In genomic region chr5:1047332-1047965, GRCh38 we compare ENCODE assay signal across 18 cellular contexts. TPM values are rescaled to one million over a fixed set of nuclear protein-coding genes. Genes with fewer than 3 reads are reported as not detected.
DNase-seq lines count a peak whose midpoint lies in the region; ATAC-seq, FAIRE-seq and TF ChIP-seq lines count a peak whose summit lies in the region.
"Had no signal": no experiment of that assay in that cellular context is flagged by ENCODE, and none has a peak within 500 bp of the region (broad histone marks: within the 10 kb centered on the region; RNA-seq: fewer than 3 reads in every experiment).

No MANE protein-coding gene starts in this region.

- H3K9me3 Mint-ChIP-seq in Calu3 (ENCODE audit: low read depth, unreplicated experiment) (peaks cover 46% of the 10 kb centered on the region), neural progenitor cell (peaks cover 12% of the 10 kb centered on the region)

- peak; percentile 13 for FAIRE-seq in HTR-8/SVneo (lab: Jason Lieb, UNC)
- peak; percentile 28 for FAIRE-seq in bronchial epithelial cell (lab: Jason Lieb, UNC)
- FAIRE-seq in GM12892 (lab: Jason Lieb, UNC), result no peak
- FAIRE-seq: G401.6 had no signal

- H3K9me3 ChIP-seq in neural progenitor cell (ENCODE audit: low read depth), result no peaks in the 10 kb centered on the region
- H3K9me3 ChIP-seq: SJCRH30 had no signal

- intact Hi-C loops in Calu3 (cut with micrococcal nuclease; ENCODE audit: unreplicated experiment) (no loop called here), posterior vena cava (cut with DNase I) (no loop called here)

- H3K27ac Mint-ChIP-seq in Calu3 (ENCODE audit: unreplicated experiment) (peak overlapping the region; percentile 16), neural progenitor cell (peak overlapping the region; percentile 11)

- H3K36me3 Mint-ChIP-seq in Calu3 (ENCODE audit: insufficient read depth, unreplicated experiment), result peaks cover 6% of the 10 kb centered on the region
- H3K36me3 Mint-ChIP-seq in neural progenitor cell, result peaks cover 3% of the 10 kb centered on the region

- H3K27ac ChIP-seq in neural progenitor cell, result no peak overlapping the region
- H3K27ac ChIP-seq: C4-2B, SJCRH30 had no signal

- no peaks in the 10 kb centered on the region for H3K36me3 ChIP-seq in bronchial epithelial cell (ENCODE audit: control insufficient read depth, insufficient read depth, low read length)
- no peaks in the 10 kb centered on the region for H3K36me3 ChIP-seq in neural progenitor cell
- H3K36me3 ChIP-seq: SJCRH30 had no signal

- no peaks in the 10 kb centered on the region for H3K79me2 ChIP-seq in neural progenitor cell (ENCODE audit: low read depth)

- H3F3A ChIP-seq in neural progenitor cell (ENCODE audit: low read depth), result no peaks in the 10 kb centered on the region

- DNase-seq in Calu3, result no peak
- no peak for DNase-seq in HTR-8/SVneo (ENCODE audit: insufficient read length, low spot score)
- no peak for DNase-seq in bronchial epithelial cell (ENCODE audit: low read depth)
- DNase-seq in neural progenitor cell (ENCODE audit: low spot score), result no peak
- DNase-seq in posterior vena cava (ENCODE audit: low spot score), result no peak
- no peak for DNase-seq in GM12892 (ENCODE audit: insufficient read length)
- DNase-seq: AML-193, DMS 273 treated with DMSO at 0.1 percent for 48 hours, H9, KBM-7, NCI-H1417 treated with DMSO at 0.1 percent for 48 hours, NCI-H187 treated with DMSO at 0.1 percent for 48 hours, NCI-H226, NCI-H526, SJCRH30 had no signal

- H3K4me1 Mint-ChIP-seq in Calu3 (ENCODE audit: low read depth, unreplicated experiment) (no peaks in the 10 kb centered on the region), neural progenitor cell (peaks cover 3% of the 10 kb centered on the region)
- H3K4me1 Mint-ChIP-seq: H9 had no signal

- no peaks in the 10 kb centered on the region for H3K27me3 Mint-ChIP-seq in Calu3 (ENCODE audit: unreplicated experiment)
- peaks cover 21% of the 10 kb centered on the region for H3K27me3 Mint-ChIP-seq in neural progenitor cell (ENCODE audit: insufficient read depth, low read depth)

- TF ChIP-seq POLR2A in GM12892 (IDR thresholded peaks at IDR 0.05; ENCODE audit: low read depth, low read length), result no peak

- H2AFZ ChIP-seq in neural progenitor cell (replicated peaks), result no peak overlapping the region

- H3K4me1 ChIP-seq in neural progenitor cell, result no peaks in the 10 kb centered on the region
- H3K4me1 ChIP-seq: SJCRH30 had no signal

- H3K4me3 ChIP-seq in bronchial epithelial cell (ENCODE audit: low read depth, low read length) (no peak overlapping the region), neural progenitor cell (no peak overlapping the region)
- H3K4me3 ChIP-seq: SJCRH30 had no signal

- CTCF ChIA-PET in Calu3 (lab: Charles Lee), result no interaction called here

- BruUV-seq in Calu3 (replicated peaks; lab: Mats Ljungman, UMichigan), result no TSS peak

- no peak for TF ChIP-seq CTCF in Calu3 (IDR thresholded peaks at IDR 0.05; ENCODE audit: unreplicated experiment)
- no peak for TF ChIP-seq CTCF in bronchial epithelial cell (IDR thresholded peaks at IDR 0.05; ENCODE audit: insufficient read depth, low read length, severe bottlenecking)
- no peak for TF ChIP-seq CTCF in neural progenitor cell (IDR thresholded peaks at IDR 0.05)

- H3K4me3 Mint-ChIP-seq in Calu3 (ENCODE audit: low read depth, unreplicated experiment) (no peak overlapping the region), neural progenitor cell (no peak overlapping the region)
- H3K4me3 Mint-ChIP-seq: H9 had no signal

- no peak for ATAC-seq in HG03354 (IDR thresholded peaks at IDR 0.05; ENCODE audit: poor library complexity, severe bottlenecking, unreplicated experiment)

- H4K20me1 ChIP-seq in neural progenitor cell (ENCODE audit: low read depth), result no peaks in the 10 kb centered on the region

- no peak overlapping the region for H3K4me2 ChIP-seq in neural progenitor cell

- no peak overlapping the region for H3K9ac ChIP-seq in neural progenitor cell

- no peaks in the 10 kb centered on the region for H3K27me3 ChIP-seq in bronchial epithelial cell (ENCODE audit: control insufficient read depth, insufficient read depth, low read length)
- H3K27me3 ChIP-seq in neural progenitor cell, result no peaks in the 10 kb centered on the region
- H3K27me3 ChIP-seq: SJCRH30 had no signal

RNA-seq across cellular contexts. Expression of gene NKD2, which starts 38.8 kb away (rescaled TPM):
- total RNA-seq in Calu3 (2022), result 0.47 and 0.93 TPM in 2 replicates
- total RNA-seq in bronchial epithelial cell, result 0.26 and 0.51 TPM in 2 replicates
- 1.3 and 3.2 TPM in 2 replicates for total RNA-seq in neural progenitor cell (ENCODE audit: low replicate concordance)
- 1 to 10 TPM; 2.7 to 5.0 TPM for total RNA-seq in posterior vena cava
- polyA plus RNA-seq in GM12892 (2012; ENCODE audit: missing spikeins), result 0.76 TPM
- total RNA-seq: SJCRH30 had no signal
